Comparison of ENCODE assay signal across 8 cellular contexts in the genomic region with DNA sequence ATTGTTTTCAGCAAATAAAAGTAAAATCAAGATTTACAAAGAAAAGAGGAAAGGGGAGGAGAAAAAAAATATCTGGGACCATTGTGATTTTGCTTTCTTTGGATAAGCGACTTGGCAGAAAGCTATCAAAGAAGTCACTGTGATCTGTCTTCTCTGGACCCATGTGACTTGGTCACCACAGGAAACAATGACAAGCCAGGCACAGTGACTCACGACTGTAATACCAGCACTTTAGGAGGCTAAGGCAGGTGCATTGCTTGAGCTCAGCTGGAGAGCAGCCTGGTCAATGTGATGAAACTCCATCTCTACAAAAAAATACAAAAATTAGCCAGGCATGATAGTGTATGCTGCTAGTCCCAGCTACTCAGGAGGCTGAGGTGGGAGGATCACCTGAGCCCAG.
DNase-seq lines count a peak whose midpoint lies in the region; ATAC-seq and TF ChIP-seq lines count a peak whose summit lies in the region.
"Not testable (repeated sequence)": the region's sequence is repeated elsewhere in the genome, so short reads cannot be mapped to it uniquely, and the experiment has no call there.

No MANE protein-coding gene starts in this region.

- not testable (repeated sequence) for H3K4me3 Mint-ChIP-seq in T-cell; activated CD8-positive, alpha-beta T cell treated with anti-CD3 and anti-CD28 coated beads for 36 hours; activated T-cell treated with anti-CD3 and anti-CD28 coated beads, Interleukin-2, amount 50 U/mL, for 72 hours; activated naive CD8-positive, alpha-beta T cell treated with anti-CD3 and anti-CD28 coated beads, Interleukin-2, amount 50 U/mL, for 24 hours; natural killer cell treated with Interleukin-12 subunit alpha and Interleukin-12 subunit beta and Interleukin-15 and Interleukin-18, amount 100 ng/mL, for 72 hours; stimulated activated naive CD8-positive, alpha-beta T cell treated with anti-CD3 and anti-CD28 coated beads, Interleukin-15, amount 100 ng/mL, for 72 hours

- H3K79me2 ChIP-seq in DND-41 (ENCODE audit: insufficient read depth, low read length): not testable (repeated sequence)

- CTCF ChIA-PET in T-cell (lab: Charles Lee); activated CD8-positive, alpha-beta T cell treated with anti-CD3 and anti-CD28 coated beads for 36 hours (lab: Charles Lee): not testable (repeated sequence)

- H3K27me3 ChIP-seq in DND-41 (ENCODE audit: insufficient read depth, low read length, poor library complexity): not testable (repeated sequence)

- H3K36me3 ChIP-seq in DND-41 (ENCODE audit: insufficient read depth, low read length): not testable (repeated sequence)

- DNase-seq in DND-41; T-cell; activated CD8-positive, alpha-beta T cell treated with anti-CD3 and anti-CD28 coated beads for 36 hours; activated T-cell treated with anti-CD3 and anti-CD28 coated beads, Interleukin-2, amount 50 U/mL, for 72 hours; activated naive CD8-positive, alpha-beta T cell treated with anti-CD3 and anti-CD28 coated beads, Interleukin-2, amount 50 U/mL, for 24 hours; natural killer cell treated with Interleukin-12 subunit alpha and Interleukin-12 subunit beta and Interleukin-15 and Interleukin-18, amount 100 ng/mL, for 72 hours (ENCODE audit: low spot score); stimulated activated naive CD8-positive, alpha-beta T cell treated with anti-CD3 and anti-CD28 coated beads, Interleukin-15, amount 100 ng/mL, for 72 hours: not testable (repeated sequence)

- H2AFZ ChIP-seq in DND-41 (ENCODE audit: low read depth, low read length): not testable (repeated sequence)

- TF ChIP-seq CTCF in DND-41 (IDR thresholded peaks at IDR 0.05; ENCODE audit: borderline replicate concordance, extremely low read depth, low read length, poor library complexity, severe bottlenecking); activated CD8-positive, alpha-beta T cell treated with anti-CD3 and anti-CD28 coated beads for 36 hours (IDR thresholded peaks at IDR 0.05): not testable (repeated sequence)

- H3K27me3 Mint-ChIP-seq in T-cell; activated CD8-positive, alpha-beta T cell treated with anti-CD3 and anti-CD28 coated beads for 36 hours; activated T-cell treated with anti-CD3 and anti-CD28 coated beads, Interleukin-2, amount 50 U/mL, for 72 hours (ENCODE audit: low read depth); activated naive CD8-positive, alpha-beta T cell treated with anti-CD3 and anti-CD28 coated beads, Interleukin-2, amount 50 U/mL, for 24 hours; natural killer cell treated with Interleukin-12 subunit alpha and Interleukin-12 subunit beta and Interleukin-15 and Interleukin-18, amount 100 ng/mL, for 72 hours: not testable (repeated sequence)
- H3K27me3 Mint-ChIP-seq in stimulated activated naive CD8-positive, alpha-beta T cell treated with anti-CD3 and anti-CD28 coated beads, Interleukin-15, amount 100 ng/mL, for 72 hours: peaks cover 11% of the 10 kb centered on the region

- not testable (repeated sequence) for H3K4me1 ChIP-seq in DND-41 (ENCODE audit: insufficient read depth, low read length)

- H3K4me1 Mint-ChIP-seq in T-cell; activated CD8-positive, alpha-beta T cell treated with anti-CD3 and anti-CD28 coated beads for 36 hours (ENCODE audit: low read depth); activated T-cell treated with anti-CD3 and anti-CD28 coated beads, Interleukin-2, amount 50 U/mL, for 72 hours (ENCODE audit: low read depth); activated naive CD8-positive, alpha-beta T cell treated with anti-CD3 and anti-CD28 coated beads, Interleukin-2, amount 50 U/mL, for 24 hours; natural killer cell treated with Interleukin-12 subunit alpha and Interleukin-12 subunit beta and Interleukin-15 and Interleukin-18, amount 100 ng/mL, for 72 hours (ENCODE audit: low read depth in 2 of 2); stimulated activated naive CD8-positive, alpha-beta T cell treated with anti-CD3 and anti-CD28 coated beads, Interleukin-15, amount 100 ng/mL, for 72 hours: not testable (repeated sequence)

- not testable (repeated sequence) for H4K20me1 ChIP-seq in DND-41 (ENCODE audit: insufficient read depth, low read length)

- H3K4me2 ChIP-seq in DND-41 (ENCODE audit: insufficient read depth, low read length): not testable (repeated sequence)

- not testable (repeated sequence) for H3K9ac ChIP-seq in DND-41 (ENCODE audit: low read depth, low read length)

- ATAC-seq in DND-41 (ENCODE audit: insufficient read depth, low read depth) (peak; percentile 97), T-cell (replicated peaks in 1 of 4) (peak; percentile 52 to 98 (median 88)), esophagus mucosa (peak; percentile 78)
- peak; percentile 96 for ATAC-seq in activated CD8-positive, alpha-beta T cell treated with anti-CD3 and anti-CD28 coated beads for 36 hours
- peak; percentile 99 for ATAC-seq in activated T-cell treated with anti-CD3 and anti-CD28 coated beads, Interleukin-2, amount 50 U/mL, for 72 hours (replicated peaks in 1 of 2)
- ATAC-seq in activated naive CD8-positive, alpha-beta T cell treated with anti-CD3 and anti-CD28 coated beads, Interleukin-2, amount 50 U/mL, for 24 hours: peak; percentile 99
- ATAC-seq in natural killer cell treated with Interleukin-12 subunit alpha and Interleukin-12 subunit beta and Interleukin-15 and Interleukin-18, amount 100 ng/mL, for 72 hours: peak; percentile 81 to 87
- ATAC-seq in stimulated activated naive CD8-positive, alpha-beta T cell treated with anti-CD3 and anti-CD28 coated beads, Interleukin-15, amount 100 ng/mL, for 72 hours: peak; percentile 99

- H3K9me3 Mint-ChIP-seq in T-cell; activated CD8-positive, alpha-beta T cell treated with anti-CD3 and anti-CD28 coated beads for 36 hours; activated T-cell treated with anti-CD3 and anti-CD28 coated beads, Interleukin-2, amount 50 U/mL, for 72 hours; activated naive CD8-positive, alpha-beta T cell treated with anti-CD3 and anti-CD28 coated beads, Interleukin-2, amount 50 U/mL, for 24 hours; natural killer cell treated with Interleukin-12 subunit alpha and Interleukin-12 subunit beta and Interleukin-15 and Interleukin-18, amount 100 ng/mL, for 72 hours; stimulated activated naive CD8-positive, alpha-beta T cell treated with anti-CD3 and anti-CD28 coated beads, Interleukin-15, amount 100 ng/mL, for 72 hours: not testable (repeated sequence)

- POLR2A ChIA-PET in T-cell (lab: Charles Lee); activated CD8-positive, alpha-beta T cell treated with anti-CD3 and anti-CD28 coated beads for 36 hours (lab: Charles Lee): not testable (repeated sequence)

- not testable (repeated sequence) for H3K27ac ChIP-seq in DND-41 (ENCODE audit: low read length)

- not testable (repeated sequence) for H3K4me3 ChIP-seq in DND-41 (ENCODE audit: low read depth in 1 of 2, low read length in 2 of 2)

- intact Hi-C loops in activated CD8-positive, alpha-beta T cell treated with anti-CD3 and anti-CD28 coated beads for 36 hours (cut with micrococcal nuclease): not testable (repeated sequence)

- H3K36me3 Mint-ChIP-seq in T-cell; activated CD8-positive, alpha-beta T cell treated with anti-CD3 and anti-CD28 coated beads for 36 hours (ENCODE audit: low read depth); activated T-cell treated with anti-CD3 and anti-CD28 coated beads, Interleukin-2, amount 50 U/mL, for 72 hours (ENCODE audit: insufficient read depth in 2 of 2); activated naive CD8-positive, alpha-beta T cell treated with anti-CD3 and anti-CD28 coated beads, Interleukin-2, amount 50 U/mL, for 24 hours (ENCODE audit: low read depth); natural killer cell treated with Interleukin-12 subunit alpha and Interleukin-12 subunit beta and Interleukin-15 and Interleukin-18, amount 100 ng/mL, for 72 hours: not testable (repeated sequence)

- H3K9me3 ChIP-seq in DND-41 (ENCODE audit: insufficient read depth, low read length, severe bottlenecking): not testable (repeated sequence)

- H3K27ac Mint-ChIP-seq in T-cell; activated CD8-positive, alpha-beta T cell treated with anti-CD3 and anti-CD28 coated beads for 36 hours; activated T-cell treated with anti-CD3 and anti-CD28 coated beads, Interleukin-2, amount 50 U/mL, for 72 hours; activated naive CD8-positive, alpha-beta T cell treated with anti-CD3 and anti-CD28 coated beads, Interleukin-2, amount 50 U/mL, for 24 hours; natural killer cell treated with Interleukin-12 subunit alpha and Interleukin-12 subunit beta and Interleukin-15 and Interleukin-18, amount 100 ng/mL, for 72 hours; stimulated activated naive CD8-positive, alpha-beta T cell treated with anti-CD3 and anti-CD28 coated beads, Interleukin-15, amount 100 ng/mL, for 72 hours: not testable (repeated sequence)
